Comparison of ENCODE assay signal across 17 cellular contexts in the genomic region with DNA sequence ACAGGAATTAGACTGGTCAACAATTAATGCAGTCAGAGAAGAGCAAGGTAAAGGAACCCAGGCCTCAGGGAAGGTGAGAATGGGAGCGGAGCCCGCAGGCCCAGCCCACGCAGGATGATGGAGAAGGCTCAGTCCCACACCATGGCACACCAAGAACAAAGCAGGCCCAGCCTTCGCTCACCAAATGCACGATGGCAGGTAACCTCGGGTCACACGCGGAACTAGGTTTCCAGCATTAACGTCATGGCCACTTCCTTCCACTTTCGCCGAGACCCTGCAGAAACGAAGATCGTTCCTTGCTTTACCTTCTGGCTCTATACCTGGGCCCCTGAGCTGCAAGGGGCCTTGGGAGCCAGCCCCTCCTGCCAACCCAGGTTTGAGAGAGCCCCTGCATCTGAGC.
A peak's percentile ranks its signal among the peaks of the same experiment; 100 is the strongest.
DNase-seq lines count a peak whose midpoint lies in the region; ATAC-seq and TF ChIP-seq lines count a peak whose summit lies in the region.
"Had no signal": no experiment of that assay in that cellular context is flagged by ENCODE, and none has a peak within 500 bp of the region (broad histone marks: within the 10 kb centered on the region; RNA-seq: fewer than 3 reads in every experiment).

No MANE protein-coding gene starts in this region.

- POLR2A ChIA-PET in RWPE1 (lab: Yijun Ruan, JAX; ENCODE audit: low non-redundant PET) = no interaction called here

- peaks cover 3% of the 10 kb centered on the region for H3K36me3 Mint-ChIP-seq in chondrocyte (ENCODE audit: low read depth)
- H3K36me3 Mint-ChIP-seq: CD8-positive, alpha-beta T cell had no signal

- CTCF ChIA-PET in RWPE1 (lab: Yijun Ruan, JAX) = interaction anchor here (0.6 kb wide), 1 partner anchor 480 kb away, joined by 5 read pairs; no protein-coding TSS in a partner anchor

- DNase-seq in chondrocyte (ENCODE audit: low spot score) (peak; percentile 48), lower lobe of right lung (peak; percentile 9), spleen (peak; percentile 33), HuH-7.5 (ENCODE audit: low spot score) (no peak), NCI-H774 (lab: John Stamatoyannopoulos, UW) (no peak), RWPE1 (ENCODE audit: low spot score) (no peak), GDM1 (lab: John Stamatoyannopoulos, UW) (no peak)
- DNase-seq: Caco-2; Calu3; CD4-positive, alpha-beta T cell; CD8-positive, alpha-beta T cell; DMS79 treated with DMSO at 0.1 percent for 48 hours had no signal

- H3K4me3 Mint-ChIP-seq in chondrocyte (ENCODE audit: unreplicated experiment) = no peak overlapping the region
- H3K4me3 Mint-ChIP-seq: CD4-positive, alpha-beta T cell; CD8-positive, alpha-beta T cell had no signal

- H3K4me2 ChIP-seq in BLaER1 = peak overlapping the region; percentile 44
- H3K4me2 ChIP-seq: A549 had no signal

- H3K4me1 ChIP-seq in BLaER1 (peaks cover 30% of the 10 kb centered on the region), lower lobe of right lung (no peaks in the 10 kb centered on the region), spleen (no peaks in the 10 kb centered on the region)
- H3K4me1 ChIP-seq: A549, Caco-2 had no signal

- H3K4me1 Mint-ChIP-seq in chondrocyte (ENCODE audit: low read depth) = no peaks in the 10 kb centered on the region

- H3K4me3 ChIP-seq in BLaER1 (no peak overlapping the region), lower lobe of right lung (no peak overlapping the region), spleen (no peak overlapping the region)
- H3K4me3 ChIP-seq: A549, GM12878 had no signal

- peaks cover 20% of the 10 kb centered on the region for H3K9me3 ChIP-seq in BLaER1
- no peaks in the 10 kb centered on the region for H3K9me3 ChIP-seq in lower lobe of right lung
- H3K9me3 ChIP-seq in spleen = peaks cover 0 to 8% (median 0%) of the 10 kb centered on the region in 8 donors
- H3K9me3 ChIP-seq: A549, Caco-2 had no signal

- H3K27ac ChIP-seq in BLaER1 (no peak overlapping the region), lower lobe of right lung (no peak overlapping the region), spleen (no peak overlapping the region), RWPE1 (no peak overlapping the region)
- H3K27ac ChIP-seq: 22Rv1, A549, C4-2B had no signal

- H3K27me3 ChIP-seq in BLaER1 (no peaks in the 10 kb centered on the region), lower lobe of right lung (ENCODE audit: low read depth) (peaks cover 35% of the 10 kb centered on the region), spleen (replicated peaks in 1 of 7) (peaks cover 0 to 48% (median 14%) of the 10 kb centered on the region in 7 donors)

- H3K9ac ChIP-seq in BLaER1 = no peak overlapping the region

- H3K9me3 Mint-ChIP-seq in chondrocyte (ENCODE audit: low read depth) = peaks cover 32% of the 10 kb centered on the region

- intact Hi-C loops in lower lobe of right lung (cut with DNase I) (no loop called here), spleen (cut with DNase I; ENCODE audit: low total_unique reads) (no loop called here)

- no peak for ATAC-seq in lower lobe of right lung
- ATAC-seq: A549; CD8-positive, alpha-beta T cell; GM12878 had no signal

- no peaks in the 10 kb centered on the region for H3K36me3 ChIP-seq in BLaER1
- H3K36me3 ChIP-seq in lower lobe of right lung = no peaks in the 10 kb centered on the region
- H3K36me3 ChIP-seq in spleen = no peaks in the 10 kb centered on the region

- H4K20me1 ChIP-seq in BLaER1 = no peaks in the 10 kb centered on the region

- TF ChIP-seq POLR2A in spleen (IDR thresholded peaks at IDR 0.05) = no peak

- H3K27ac Mint-ChIP-seq in chondrocyte (ENCODE audit: unreplicated experiment) = no peak overlapping the region
- H3K27ac Mint-ChIP-seq: CD4-positive, alpha-beta T cell; CD8-positive, alpha-beta T cell had no signal

- no peaks in the 10 kb centered on the region for H3K27me3 Mint-ChIP-seq in chondrocyte (ENCODE audit: low read depth)

- WGBS in spleen, 5 donors = 59 to 73% (median 65%) methylated on average over 13 of the region's 13 CpGs

- TF ChIP-seq CTCF in chondrocyte (IDR thresholded peaks at IDR 0.05) (no peak), lower lobe of right lung (IDR thresholded peaks at IDR 0.05) (no peak), spleen (IDR thresholded peaks at IDR 0.05 in 8 of 11, conservative IDR thresholded peaks at IDR 0.05 in 3 of 11) (no peak), RWPE1 (conservative IDR thresholded peaks at IDR 0.05; ENCODE audit: low read depth) (no peak)

Comparison
In these comparisons a context has a peak if more than half of its experiments do, and no peak if none do; other contexts are left out.
1. DNase-seq: peak in chondrocyte (single experiment), lower lobe of right lung (single experiment) and spleen (single experiment); none in HuH-7.5 (single experiment), NCI-H774 (single experiment), RWPE1 (single experiment) and GDM1 (single experiment).